Comparison of ENCODE assay signal across 1 cellular context in the genomic region with DNA sequence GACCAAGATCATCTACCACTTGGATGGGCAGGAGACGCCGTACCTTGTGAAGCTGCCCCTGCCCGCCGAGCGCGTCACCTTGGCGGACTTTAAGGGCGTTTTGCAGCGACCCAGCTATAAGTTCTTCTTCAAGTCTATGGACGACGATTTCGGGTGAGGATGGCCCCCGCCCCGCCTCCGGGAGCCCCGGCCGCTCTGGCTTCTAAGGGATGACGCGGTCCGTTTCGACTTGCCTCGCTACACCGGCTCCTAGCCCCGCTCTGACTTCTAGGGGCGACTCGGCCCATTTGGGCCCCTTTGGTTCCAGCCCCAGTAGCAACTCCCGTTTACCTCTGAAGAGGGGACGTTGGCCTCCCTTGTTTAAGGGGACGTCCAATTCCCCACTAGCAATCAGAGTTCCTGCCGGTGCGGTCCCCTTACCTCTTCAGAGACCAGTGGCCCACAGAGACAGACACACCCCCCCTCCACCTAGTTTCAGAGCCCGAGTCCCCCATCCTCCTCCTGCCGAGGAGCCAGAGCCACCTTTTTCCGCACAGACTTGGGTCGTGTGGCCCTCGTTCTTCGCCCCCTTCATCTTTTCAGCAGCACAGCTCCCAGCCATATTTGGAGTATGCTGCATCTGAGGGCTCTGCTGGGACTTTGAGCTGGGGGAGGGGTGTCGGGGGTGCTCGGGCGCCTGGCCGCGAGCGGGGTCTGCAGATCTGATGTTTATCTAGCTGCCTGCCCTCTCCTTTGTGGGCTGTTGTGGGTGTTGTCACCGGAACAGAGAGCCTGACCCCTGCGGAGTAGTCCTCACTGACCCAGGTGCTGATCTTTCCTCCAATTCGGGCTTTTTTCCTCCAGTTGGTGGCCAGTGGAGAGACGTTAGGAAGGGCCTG.
TF ChIP-seq lines count a peak whose summit lies in the region.

No MANE protein-coding gene starts in this region.

TF ChIP-seq in K562, 482 proteins besides CTCF, POLR2A, EP300 and RAD21 (continues in another document):
- no peak for TF ChIP-seq BCOR (IDR thresholded peaks at IDR 0.05)
- TF ChIP-seq TRIM28 (IDR thresholded peaks at IDR 0.05) = no peak
- TF ChIP-seq ZNF551 (CRISPR knock-in tag; IDR thresholded peaks at IDR 0.05) = no peak
- TF ChIP-seq ZBED1 (IDR thresholded peaks at IDR 0.05) = no peak
- no peak for TF ChIP-seq ZNF584 (CRISPR knock-in tag; IDR thresholded peaks at IDR 0.05; ENCODE audit: low read depth)
- TF ChIP-seq, protein P1, sequence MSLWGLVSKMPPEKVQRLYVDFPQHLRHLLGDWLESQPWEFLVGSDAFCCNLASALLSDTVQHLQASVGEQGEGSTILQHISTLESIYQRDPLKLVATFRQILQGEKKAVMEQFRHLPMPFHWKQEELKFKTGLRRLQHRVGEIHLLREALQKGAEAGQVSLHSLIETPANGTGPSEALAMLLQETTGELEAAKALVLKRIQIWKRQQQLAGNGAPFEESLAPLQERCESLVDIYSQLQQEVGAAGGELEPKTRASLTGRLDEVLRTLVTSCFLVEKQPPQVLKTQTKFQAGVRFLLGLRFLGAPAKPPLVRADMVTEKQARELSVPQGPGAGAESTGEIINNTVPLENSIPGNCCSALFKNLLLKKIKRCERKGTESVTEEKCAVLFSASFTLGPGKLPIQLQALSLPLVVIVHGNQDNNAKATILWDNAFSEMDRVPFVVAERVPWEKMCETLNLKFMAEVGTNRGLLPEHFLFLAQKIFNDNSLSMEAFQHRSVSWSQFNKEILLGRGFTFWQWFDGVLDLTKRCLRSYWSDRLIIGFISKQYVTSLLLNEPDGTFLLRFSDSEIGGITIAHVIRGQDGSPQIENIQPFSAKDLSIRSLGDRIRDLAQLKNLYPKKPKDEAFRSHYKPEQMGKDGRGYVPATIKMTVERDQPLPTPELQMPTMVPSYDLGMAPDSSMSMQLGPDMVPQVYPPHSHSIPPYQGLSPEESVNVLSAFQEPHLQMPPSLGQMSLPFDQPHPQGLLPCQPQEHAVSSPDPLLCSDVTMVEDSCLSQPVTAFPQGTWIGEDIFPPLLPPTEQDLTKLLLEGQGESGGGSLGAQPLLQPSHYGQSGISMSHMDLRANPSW (CRISPR knock-in tag; IDR thresholded peaks at IDR 0.05) = no peak
- TF ChIP-seq, protein P2, sequence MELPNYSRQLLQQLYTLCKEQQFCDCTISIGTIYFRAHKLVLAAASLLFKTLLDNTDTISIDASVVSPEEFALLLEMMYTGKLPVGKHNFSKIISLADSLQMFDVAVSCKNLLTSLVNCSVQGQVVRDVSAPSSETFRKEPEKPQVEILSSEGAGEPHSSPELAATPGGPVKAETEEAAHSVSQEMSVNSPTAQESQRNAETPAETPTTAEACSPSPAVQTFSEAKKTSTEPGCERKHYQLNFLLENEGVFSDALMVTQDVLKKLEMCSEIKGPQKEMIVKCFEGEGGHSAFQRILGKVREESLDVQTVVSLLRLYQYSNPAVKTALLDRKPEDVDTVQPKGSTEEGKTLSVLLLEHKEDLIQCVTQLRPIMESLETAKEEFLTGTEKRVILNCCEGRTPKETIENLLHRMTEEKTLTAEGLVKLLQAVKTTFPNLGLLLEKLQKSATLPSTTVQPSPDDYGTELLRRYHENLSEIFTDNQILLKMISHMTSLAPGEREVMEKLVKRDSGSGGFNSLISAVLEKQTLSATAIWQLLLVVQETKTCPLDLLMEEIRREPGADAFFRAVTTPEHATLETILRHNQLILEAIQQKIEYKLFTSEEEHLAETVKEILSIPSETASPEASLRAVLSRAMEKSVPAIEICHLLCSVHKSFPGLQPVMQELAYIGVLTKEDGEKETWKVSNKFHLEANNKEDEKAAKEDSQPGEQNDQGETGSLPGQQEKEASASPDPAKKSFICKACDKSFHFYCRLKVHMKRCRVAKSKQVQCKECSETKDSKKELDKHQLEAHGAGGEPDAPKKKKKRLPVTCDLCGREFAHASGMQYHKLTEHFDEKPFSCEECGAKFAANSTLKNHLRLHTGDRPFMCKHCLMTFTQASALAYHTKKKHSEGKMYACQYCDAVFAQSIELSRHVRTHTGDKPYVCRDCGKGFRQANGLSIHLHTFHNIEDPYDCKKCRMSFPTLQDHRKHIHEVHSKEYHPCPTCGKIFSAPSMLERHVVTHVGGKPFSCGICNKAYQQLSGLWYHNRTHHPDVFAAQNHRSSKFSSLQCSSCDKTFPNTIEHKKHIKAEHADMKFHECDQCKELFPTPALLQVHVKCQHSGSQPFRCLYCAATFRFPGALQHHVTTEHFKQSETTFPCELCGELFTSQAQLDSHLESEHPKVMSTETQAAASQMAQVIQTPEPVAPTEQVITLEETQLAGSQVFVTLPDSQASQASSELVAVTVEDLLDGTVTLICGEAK (IDR thresholded peaks at IDR 0.05) = 0 out of 2 replicates have a peak, but pooled peaks have one; percentile 26
- TF ChIP-seq, protein P2 (CRISPR knock-in tag; IDR thresholded peaks at IDR 0.05) = no peak
- no peak for TF ChIP-seq KAT2B (IDR thresholded peaks at IDR 0.05; ENCODE audit: low read depth, low read length)
- no peak for TF ChIP-seq ZNF766 (CRISPR knock-in tag; conservative IDR thresholded peaks at IDR 0.05)
- TF ChIP-seq, protein P3, sequence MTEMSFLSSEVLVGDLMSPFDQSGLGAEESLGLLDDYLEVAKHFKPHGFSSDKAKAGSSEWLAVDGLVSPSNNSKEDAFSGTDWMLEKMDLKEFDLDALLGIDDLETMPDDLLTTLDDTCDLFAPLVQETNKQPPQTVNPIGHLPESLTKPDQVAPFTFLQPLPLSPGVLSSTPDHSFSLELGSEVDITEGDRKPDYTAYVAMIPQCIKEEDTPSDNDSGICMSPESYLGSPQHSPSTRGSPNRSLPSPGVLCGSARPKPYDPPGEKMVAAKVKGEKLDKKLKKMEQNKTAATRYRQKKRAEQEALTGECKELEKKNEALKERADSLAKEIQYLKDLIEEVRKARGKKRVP (CRISPR knock-in tag; IDR thresholded peaks at IDR 0.05) = no peak
- peak; percentile 27; the same call in 1 of the 2 replicates for TF ChIP-seq PHF8 (IDR thresholded peaks at IDR 0.05; ENCODE audit: borderline replicate concordance, low read length)
- peak; percentile 76 for TF ChIP-seq ZFX (CRISPR knock-in tag; IDR thresholded peaks at IDR 0.05)
- no peak for TF ChIP-seq ATF1 (CRISPR knock-in tag; IDR thresholded peaks at IDR 0.05)
- 0 out of 2 replicates have a peak, but pooled peaks have one; percentile 16 for TF ChIP-seq ATF1 (tag; IDR thresholded peaks at IDR 0.05)
- no peak for TF ChIP-seq MTA3 (IDR thresholded peaks at IDR 0.05; ENCODE audit: borderline replicate concordance)
- TF ChIP-seq, protein P4, sequence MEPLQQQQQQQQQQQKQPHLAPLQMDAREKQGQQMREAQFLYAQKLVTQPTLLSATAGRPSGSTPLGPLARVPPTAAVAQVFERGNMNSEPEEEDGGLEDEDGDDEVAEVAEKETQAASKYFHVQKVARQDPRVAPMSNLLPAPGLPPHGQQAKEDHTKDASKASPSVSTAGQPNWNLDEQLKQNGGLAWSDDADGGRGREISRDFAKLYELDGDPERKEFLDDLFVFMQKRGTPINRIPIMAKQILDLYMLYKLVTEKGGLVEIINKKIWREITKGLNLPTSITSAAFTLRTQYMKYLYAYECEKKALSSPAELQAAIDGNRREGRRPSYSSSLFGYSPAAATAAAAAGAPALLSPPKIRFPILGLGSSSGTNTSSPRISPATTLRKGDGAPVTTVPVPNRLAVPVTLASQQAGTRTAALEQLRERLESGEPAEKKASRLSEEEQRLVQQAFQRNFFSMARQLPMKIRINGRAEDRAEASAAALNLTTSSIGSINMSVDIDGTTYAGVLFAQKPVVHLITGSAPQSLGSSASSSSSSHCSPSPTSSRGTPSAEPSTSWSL (CRISPR knock-in tag; IDR thresholded peaks at IDR 0.05; ENCODE audit: borderline replicate concordance) = no peak
- TF ChIP-seq NR4A1 (CRISPR knock-in tag; IDR thresholded peaks at IDR 0.05) = no peak
- TF ChIP-seq NR4A1 (tag; IDR thresholded peaks at IDR 0.05) = 0 out of 2 replicates have a peak, but pooled peaks have one; percentile 26
- TF ChIP-seq, protein P5, sequence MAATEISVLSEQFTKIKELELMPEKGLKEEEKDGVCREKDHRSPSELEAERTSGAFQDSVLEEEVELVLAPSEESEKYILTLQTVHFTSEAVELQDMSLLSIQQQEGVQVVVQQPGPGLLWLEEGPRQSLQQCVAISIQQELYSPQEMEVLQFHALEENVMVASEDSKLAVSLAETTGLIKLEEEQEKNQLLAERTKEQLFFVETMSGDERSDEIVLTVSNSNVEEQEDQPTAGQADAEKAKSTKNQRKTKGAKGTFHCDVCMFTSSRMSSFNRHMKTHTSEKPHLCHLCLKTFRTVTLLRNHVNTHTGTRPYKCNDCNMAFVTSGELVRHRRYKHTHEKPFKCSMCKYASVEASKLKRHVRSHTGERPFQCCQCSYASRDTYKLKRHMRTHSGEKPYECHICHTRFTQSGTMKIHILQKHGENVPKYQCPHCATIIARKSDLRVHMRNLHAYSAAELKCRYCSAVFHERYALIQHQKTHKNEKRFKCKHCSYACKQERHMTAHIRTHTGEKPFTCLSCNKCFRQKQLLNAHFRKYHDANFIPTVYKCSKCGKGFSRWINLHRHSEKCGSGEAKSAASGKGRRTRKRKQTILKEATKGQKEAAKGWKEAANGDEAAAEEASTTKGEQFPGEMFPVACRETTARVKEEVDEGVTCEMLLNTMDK (IDR thresholded peaks at IDR 0.05; ENCODE audit: borderline replicate concordance, insufficient read depth, low read depth, low read length, poor library complexity, severe bottlenecking) = no peak
- TF ChIP-seq TAF15 (IDR thresholded peaks at IDR 0.05; ENCODE audit: low read depth, low read length) = no peak
- no peak for TF ChIP-seq MCM5 (IDR thresholded peaks at IDR 0.05; ENCODE audit: low read depth)
- TF ChIP-seq ZNF696 (CRISPR knock-in tag; conservative IDR thresholded peaks at IDR 0.05) = no peak
- TF ChIP-seq, protein P6, sequence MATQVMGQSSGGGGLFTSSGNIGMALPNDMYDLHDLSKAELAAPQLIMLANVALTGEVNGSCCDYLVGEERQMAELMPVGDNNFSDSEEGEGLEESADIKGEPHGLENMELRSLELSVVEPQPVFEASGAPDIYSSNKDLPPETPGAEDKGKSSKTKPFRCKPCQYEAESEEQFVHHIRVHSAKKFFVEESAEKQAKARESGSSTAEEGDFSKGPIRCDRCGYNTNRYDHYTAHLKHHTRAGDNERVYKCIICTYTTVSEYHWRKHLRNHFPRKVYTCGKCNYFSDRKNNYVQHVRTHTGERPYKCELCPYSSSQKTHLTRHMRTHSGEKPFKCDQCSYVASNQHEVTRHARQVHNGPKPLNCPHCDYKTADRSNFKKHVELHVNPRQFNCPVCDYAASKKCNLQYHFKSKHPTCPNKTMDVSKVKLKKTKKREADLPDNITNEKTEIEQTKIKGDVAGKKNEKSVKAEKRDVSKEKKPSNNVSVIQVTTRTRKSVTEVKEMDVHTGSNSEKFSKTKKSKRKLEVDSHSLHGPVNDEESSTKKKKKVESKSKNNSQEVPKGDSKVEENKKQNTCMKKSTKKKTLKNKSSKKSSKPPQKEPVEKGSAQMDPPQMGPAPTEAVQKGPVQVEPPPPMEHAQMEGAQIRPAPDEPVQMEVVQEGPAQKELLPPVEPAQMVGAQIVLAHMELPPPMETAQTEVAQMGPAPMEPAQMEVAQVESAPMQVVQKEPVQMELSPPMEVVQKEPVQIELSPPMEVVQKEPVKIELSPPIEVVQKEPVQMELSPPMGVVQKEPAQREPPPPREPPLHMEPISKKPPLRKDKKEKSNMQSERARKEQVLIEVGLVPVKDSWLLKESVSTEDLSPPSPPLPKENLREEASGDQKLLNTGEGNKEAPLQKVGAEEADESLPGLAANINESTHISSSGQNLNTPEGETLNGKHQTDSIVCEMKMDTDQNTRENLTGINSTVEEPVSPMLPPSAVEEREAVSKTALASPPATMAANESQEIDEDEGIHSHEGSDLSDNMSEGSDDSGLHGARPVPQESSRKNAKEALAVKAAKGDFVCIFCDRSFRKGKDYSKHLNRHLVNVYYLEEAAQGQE (CRISPR knock-in tag; IDR thresholded peaks at IDR 0.05; ENCODE audit: low read depth) = no peak
- TF ChIP-seq, protein P7, sequence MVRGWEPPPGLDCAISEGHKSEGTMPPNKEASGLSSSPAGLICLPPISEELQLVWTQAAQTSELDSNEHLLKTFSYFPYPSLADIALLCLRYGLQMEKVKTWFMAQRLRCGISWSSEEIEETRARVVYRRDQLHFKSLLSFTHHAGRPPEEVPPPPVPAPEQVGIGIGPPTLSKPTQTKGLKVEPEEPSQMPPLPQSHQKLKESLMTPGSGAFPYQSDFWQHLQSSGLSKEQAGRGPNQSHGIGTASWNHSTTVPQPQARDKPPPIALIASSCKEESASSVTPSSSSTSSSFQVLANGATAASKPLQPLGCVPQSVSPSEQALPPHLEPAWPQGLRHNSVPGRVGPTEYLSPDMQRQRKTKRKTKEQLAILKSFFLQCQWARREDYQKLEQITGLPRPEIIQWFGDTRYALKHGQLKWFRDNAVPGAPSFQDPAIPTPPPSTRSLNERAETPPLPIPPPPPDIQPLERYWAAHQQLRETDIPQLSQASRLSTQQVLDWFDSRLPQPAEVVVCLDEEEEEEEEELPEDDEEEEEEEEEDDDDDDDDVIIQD (CRISPR knock-in tag; IDR thresholded peaks at IDR 0.05) = no peak
- TF ChIP-seq RBFOX2 (IDR thresholded peaks at IDR 0.05; ENCODE audit: low read depth, low read length) = peak; percentile 57
- TF ChIP-seq HMGN3 (IDR thresholded peaks at IDR 0.05; ENCODE audit: borderline replicate concordance, extremely low read depth, insufficient read length, low read depth, low read length) = peak; percentile 6
- no peak for TF ChIP-seq RBM14 (IDR thresholded peaks at IDR 0.05; ENCODE audit: borderline replicate concordance, insufficient read depth, low read depth, low read length)
